In genomic region chr17:58517928-58518609, GRCh38 we compare ENCODE assay signal across 8 cellular contexts. TPM values are rescaled to one million over a fixed set of nuclear protein-coding genes. Genes with fewer than 3 reads are reported as not detected.
DNase-seq lines count a peak whose midpoint lies in the region; ATAC-seq, FAIRE-seq and TF ChIP-seq lines count a peak whose summit lies in the region.

No MANE protein-coding gene starts in this region.

- no peak for FAIRE-seq in bronchial epithelial cell (lab: Jason Lieb, UNC)

- peak overlapping the region; percentile 91 for H3K27ac ChIP-seq in AG04450 (ENCODE audit: low read depth, low read length)
- H3K27ac ChIP-seq in WERI-Rb-1 = peak overlapping the region; percentile 85
- peak overlapping the region; percentile 91 for H3K27ac ChIP-seq in iPS-20b (ENCODE audit: low read length)
- H3K27ac ChIP-seq in skeletal muscle tissue (ENCODE audit: low read depth, low read length) = peak overlapping the region; percentile 96

- DNase-seq in AG04450 (ENCODE audit: low read depth, low spot score) (peak; percentile 99), NCI-H2196 treated with DMSO at 0.1 percent for 48 hours (lab: John Stamatoyannopoulos, UW; ENCODE audit: unreplicated experiment) (peak; percentile 100), WERI-Rb-1 (peak; percentile 100), bronchial epithelial cell (ENCODE audit: low read depth) (peak; percentile 98)

- H3K36me3 ChIP-seq in WERI-Rb-1 = peaks cover 39% of the 10 kb centered on the region
- H3K36me3 ChIP-seq in bronchial epithelial cell (ENCODE audit: control insufficient read depth, insufficient read depth, low read length) = no peaks in the 10 kb centered on the region
- H3K36me3 ChIP-seq in iPS-20b (ENCODE audit: insufficient read depth, low read depth, low read length) = 0 out of 2 replicates have a peak, but pooled peaks cover 3% of the 10 kb centered on the region
- peaks cover 0 to 3% (median 2%) of the 10 kb centered on the region in 3 donors for H3K36me3 ChIP-seq in skeletal muscle tissue (ENCODE audit: control insufficient read depth in 3 of 3, insufficient read depth in 3 of 3, low read length in 3 of 3)

- H3K27me3 ChIP-seq in AG04450 (ENCODE audit: control insufficient read depth, insufficient read depth, low read length) (no peaks in the 10 kb centered on the region), WERI-Rb-1 (ENCODE audit: insufficient read depth, low read depth, severe bottlenecking) (no peaks in the 10 kb centered on the region), bronchial epithelial cell (ENCODE audit: control insufficient read depth, insufficient read depth, low read length) (no peaks in the 10 kb centered on the region), iPS-20b (ENCODE audit: insufficient read depth, low read length) (no peaks in the 10 kb centered on the region), skeletal muscle tissue (ENCODE audit: control insufficient read depth in 3 of 3, insufficient read depth in 3 of 3, low read length in 3 of 3) (no peaks in the 10 kb centered on the region)

- POLR2A ChIA-PET in AG04450 (lab: Yijun Ruan, JAX) = interaction anchor here (0.6 to 3.2 kb wide), 6 partner anchors 16 to 193 kb away, joined by 3 to 59 read pairs (median 3); no protein-coding TSS in a partner anchor

- CTCF ChIA-PET in AG04450 (lab: Charles Lee) = interaction anchor here (0.6 to 3.2 kb wide), 15 partner anchors 9 to 1671 kb away, joined by 3 to 41 read pairs (median 5); no protein-coding TSS in a partner anchor

- H3K4me1 ChIP-seq in iPS-20b (ENCODE audit: insufficient read depth, low read length) (peaks cover 10% of the 10 kb centered on the region; the same call in 1 of the 2 replicates), skeletal muscle tissue (ENCODE audit: control insufficient read depth in 3 of 3, insufficient read depth in 3 of 3, low read length in 3 of 3) (peaks cover 22 to 38% (median 37%) of the 10 kb centered on the region in 3 donors)

- H3K4me3 ChIP-seq in AG04450 (ENCODE audit: low read depth, low read length) (peak overlapping the region; percentile 83), WERI-Rb-1 (ENCODE audit: low read depth, low read length) (peak overlapping the region; percentile 97), bronchial epithelial cell (ENCODE audit: low read depth, low read length) (peak overlapping the region; percentile 73), iPS-20b (ENCODE audit: low read length) (peak overlapping the region; percentile 99), skeletal muscle tissue (ENCODE audit: low read length in 3 of 3) (peak overlapping the region; percentile 89 to 98 (median 97))

- H3K9ac ChIP-seq in iPS-20b (ENCODE audit: low read depth, low read length) (peak overlapping the region; percentile 96), skeletal muscle tissue (ENCODE audit: low read depth in 1 of 3, low read length in 3 of 3) (peak overlapping the region; percentile 86 to 94 (median 93))

- H3K9me3 ChIP-seq in AG04450 (ENCODE audit: control insufficient read depth, insufficient read depth, low read length) (no peaks in the 10 kb centered on the region; the same call in 1 of the 2 replicates), WERI-Rb-1 (ENCODE audit: severe bottlenecking) (no peaks in the 10 kb centered on the region), iPS-20b (ENCODE audit: insufficient read depth, low read depth, low read length) (no peaks in the 10 kb centered on the region), skeletal muscle tissue (ENCODE audit: control insufficient read depth in 3 of 3, low read length in 3 of 3) (no peaks in the 10 kb centered on the region)

- TF ChIP-seq CTCF in AG04450 (IDR thresholded peaks at IDR 0.05; ENCODE audit: low read depth, low read length) = no peak
- no peak for TF ChIP-seq CTCF in WERI-Rb-1 (IDR thresholded peaks at IDR 0.05; ENCODE audit: low read depth, low read length)
- TF ChIP-seq CTCF in bronchial epithelial cell (IDR thresholded peaks at IDR 0.05; ENCODE audit: insufficient read depth, low read length, severe bottlenecking) = no peak

- ATAC-seq in GM18907 (IDR thresholded peaks at IDR 0.05; ENCODE audit: unreplicated experiment) (peak; percentile 86), HG03139 (IDR thresholded peaks at IDR 0.05; ENCODE audit: unreplicated experiment) (peak; percentile 74)

RNA-seq across cellular contexts. Expression of gene MTMR4, which starts 3.6 kb away (rescaled TPM):
- polyA plus RNA-seq in AG04450 (2011; rRNA removed) = 28.3 and 33.5 TPM in 2 replicates
- polyA minus RNA-seq in AG04450 (2011; rRNA and poly(A)+ RNA removed) = 128 and 174 TPM in 2 replicates
- total RNA-seq in bronchial epithelial cell (26.2 and 62.4 TPM in 2 replicates), skeletal muscle tissue (23.0 TPM)

RNA-seq across cellular contexts. Expression of gene HSF5, which starts 29.9 kb away (rescaled TPM):
- not detected in 2 replicates for polyA plus RNA-seq in AG04450 (2011; rRNA removed)
- polyA minus RNA-seq in AG04450 (2011; rRNA and poly(A)+ RNA removed) = not detected in 2 replicates
- total RNA-seq in bronchial epithelial cell (under 0.01 TPM in 1 of 2 replicates, not detected in the other), skeletal muscle tissue (under 0.01 TPM)

Comparison
In these comparisons a context has a peak if more than half of its experiments do, and no peak if none do; other contexts are left out.
1. Peak in every context shown above with its lines: DNase-seq, ATAC-seq, H3K4me3 ChIP-seq and H3K27ac ChIP-seq.